Comparison of ENCODE assay signal across 18 cellular contexts in the genomic region with DNA sequence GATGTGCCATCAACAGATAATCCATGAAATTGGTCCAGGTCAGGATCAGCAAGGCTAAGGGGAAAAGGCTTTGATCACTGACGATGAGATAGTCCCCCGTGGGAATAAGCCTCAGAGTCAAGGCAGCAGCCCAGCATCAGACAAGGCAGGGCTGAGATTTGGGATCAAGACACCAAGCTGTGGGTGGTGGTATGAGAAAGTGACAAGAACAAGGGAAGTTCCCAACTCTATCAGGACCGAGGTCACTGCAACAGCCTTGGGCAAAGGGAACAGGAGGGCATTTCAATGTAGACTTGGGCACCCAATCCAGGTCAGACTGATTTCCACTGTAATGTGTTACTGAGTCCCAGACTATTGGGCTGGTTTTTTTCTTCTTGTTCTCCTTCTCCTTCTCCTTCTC. TPM values are rescaled to one million over a fixed set of nuclear protein-coding genes. Genes with fewer than 3 reads are reported as not detected.
DNase-seq lines count a peak whose midpoint lies in the region; ATAC-seq, FAIRE-seq and TF ChIP-seq lines count a peak whose summit lies in the region.
"Had no signal": no experiment of that assay in that cellular context is flagged by ENCODE, and none has a peak within 500 bp of the region (broad histone marks: within the 10 kb centered on the region; RNA-seq: fewer than 3 reads in every experiment).

No MANE protein-coding gene starts in this region.

- H3K4me2 ChIP-seq in BLaER1 (peak overlapping the region; percentile 76), GM12878 (ENCODE audit: control insufficient read depth, insufficient read depth) (peak overlapping the region; percentile 3)
- H3K4me2 ChIP-seq: A549 had no signal

- peaks cover 76% of the 10 kb centered on the region for H3K79me2 ChIP-seq in GM12878 (ENCODE audit: control insufficient read depth, insufficient read depth, low read length)

- intact Hi-C loops in GM12878 (cut with micrococcal nuclease; ENCODE audit: unreplicated experiment): no loop called here

- TF ChIP-seq CTCF in GM12878 (IDR thresholded peaks at IDR 0.05 in 2 of 3, conservative IDR thresholded peaks at IDR 0.05 in 1 of 3; ENCODE audit: control insufficient read depth in 2 of 3, extremely low read depth in 1 of 3, insufficient read depth in 1 of 3, low read depth in 3 of 3, low read length in 3 of 3): no peak
- TF ChIP-seq CTCF in neutrophil (IDR thresholded peaks at IDR 0.05): no peak

- H3K4me3 ChIP-seq in BLaER1 (0 out of 2 replicates have a peak overlapping the region, but pooled peaks have one; percentile 6), GM12878 (no peak overlapping the region), neutrophil (ENCODE audit: low read depth in 1 of 2, low read length in 1 of 2) (no peak overlapping the region), MG63 (no peak overlapping the region)
- H3K4me3 ChIP-seq: A549 had no signal

- TF ChIP-seq EP300 in GM12878 (IDR thresholded peaks at IDR 0.05; ENCODE audit: borderline replicate concordance in 1 of 2, control insufficient read depth in 1 of 2, low read depth in 2 of 2, low read length in 2 of 2): no peak

- TF ChIP-seq POLR2A in GM18505 (IDR thresholded peaks at IDR 0.05; ENCODE audit: borderline replicate concordance, extremely low read depth, insufficient read depth, insufficient read length): peak; percentile 55
- no peak; the same call in 1 of the 2 replicates for TF ChIP-seq POLR2A in GM12878 (IDR thresholded peaks at IDR 0.05; ENCODE audit: low read depth, low read length)

- 32% methylated on average over 3 of the region's 3 CpGs for WGBS in GM12878 (ENCODE audit: insufficient coverage, insufficient replicate concordance, low lambda C conversion rate, missing lambda C conversion rate)

- POLR2A ChIA-PET in GM12878 (lab: Charles Lee): interaction anchor here (0.8 to 9.4 kb wide), 6 partner anchors 11 to 58 kb away, joined by 3 to 71 read pairs (median 9); a partner anchor contains a TSS

- peaks cover 41% of the 10 kb centered on the region for H3K36me3 ChIP-seq in BLaER1
- H3K36me3 ChIP-seq in GM12878 (ENCODE audit: control insufficient read depth in 2 of 2, insufficient read depth in 2 of 2, low read length in 1 of 2): peaks cover 30 to 47% of the 10 kb centered on the region in 2 experiments
- peaks cover 92% of the 10 kb centered on the region for H3K36me3 ChIP-seq in neutrophil
- H3K36me3 ChIP-seq in MG63: no peaks in the 10 kb centered on the region

- H3K9ac ChIP-seq in BLaER1 (peak overlapping the region; percentile 32; the same call in 1 of the 2 replicates), GM12878 (ENCODE audit: control insufficient read depth, insufficient read depth, low read length) (no peak overlapping the region; the same call in 1 of the 2 replicates)

- H3K27ac ChIP-seq in BLaER1 (peak overlapping the region; percentile 68), GM12878 (ENCODE audit: control insufficient read depth, insufficient read depth) (peak overlapping the region; percentile 90), neutrophil (peak overlapping the region; percentile 94)
- H3K27ac ChIP-seq: A549 had no signal

- TF ChIP-seq RAD21 in GM12878 (IDR thresholded peaks at IDR 0.05; ENCODE audit: insufficient read depth, low read depth, low read length): no peak

- RAD21 ChIA-PET in GM12878 (lab: Charles Lee; ENCODE audit: unreplicated experiment): interaction anchor here (1.5 to 14.3 kb wide), 4 partner anchors 11 to 58 kb away, joined by 3 to 211 read pairs (median 67); a partner anchor contains a TSS

- no peaks in the 10 kb centered on the region for H3K27me3 ChIP-seq in BLaER1
- H3K27me3 ChIP-seq in GM12878 (replicated peaks in 1 of 2; ENCODE audit: control insufficient read depth in 2 of 2, insufficient read depth in 2 of 2, low read length in 1 of 2): no peaks in the 10 kb centered on the region
- no peaks in the 10 kb centered on the region for H3K27me3 ChIP-seq in neutrophil
- H3K27me3 ChIP-seq in MG63: peaks cover 4% of the 10 kb centered on the region; the same call in 1 of the 2 replicates

- no peak for DNase-seq in GM12878 (ENCODE audit: low read depth, low spot score)
- no peak for DNase-seq in occipital lobe (lab: John Stamatoyannopoulos, UW)
- DNase-seq in MG63: no peak
- no peak for DNase-seq in NCI-H526 (lab: John Stamatoyannopoulos, UW)
- no peak for DNase-seq in activated effector memory CD4-positive, alpha-beta T cell treated with Interleukin-2 at 50 U/mL for 16 hours
- DNase-seq: GF-D8, HCEC 1CT, KBM-7, NCI-H1092 treated with DMSO at 0.1 percent for 48 hours, NCI-H1694 treated with DMSO at 0.1 percent for 48 hours, NCI-H2171, NCI-H510A, SIG-M5 had no signal

- peaks cover 64% of the 10 kb centered on the region for H3K4me1 ChIP-seq in BLaER1
- H3K4me1 ChIP-seq in GM12878 (ENCODE audit: control insufficient read depth, insufficient read depth, low read length): peaks cover 87% of the 10 kb centered on the region
- H3K4me1 ChIP-seq in neutrophil (ENCODE audit: control insufficient read depth in 1 of 2, insufficient read depth in 1 of 2, low read depth in 1 of 2, low read length in 1 of 2): peaks cover 48 to 52% of the 10 kb centered on the region in 2 experiments
- H3K4me1 ChIP-seq: A549 had no signal

- BruUV-seq in GM12878 (replicated peaks; lab: Mats Ljungman, UMichigan): no TSS peak

- CTCF ChIA-PET in GM12878 (lab: Yijun Ruan, JAX): interaction anchor here (1.3 to 8.5 kb wide), 3 partner anchors 10 to 57 kb away, joined by 3 to 85 read pairs (median 3); no protein-coding TSS in a partner anchor

- no peaks in the 10 kb centered on the region for H4K20me1 ChIP-seq in BLaER1
- H4K20me1 ChIP-seq in GM12878 (ENCODE audit: control insufficient read depth, insufficient read depth): no peaks in the 10 kb centered on the region

- FAIRE-seq in GM12878 (lab: Jason Lieb, UNC): no peak
- FAIRE-seq: A549 had no signal

- H2AFZ ChIP-seq in GM12878 (ENCODE audit: control insufficient read depth, low read depth, low read length): no peak overlapping the region

- peaks cover 18% of the 10 kb centered on the region for H3K9me3 ChIP-seq in BLaER1
- no peaks in the 10 kb centered on the region for H3K9me3 ChIP-seq in GM12878 (replicated peaks; ENCODE audit: control insufficient read depth, insufficient read depth, low read length)
- H3K9me3 ChIP-seq in neutrophil: no peaks in the 10 kb centered on the region
- no peaks in the 10 kb centered on the region for H3K9me3 ChIP-seq in MG63
- H3K9me3 ChIP-seq: A549 had no signal

- in situ Hi-C loops in GM12878 (cut with MboI): loop anchor here (25.0 kb wide), 1 partner anchor 1729 kb away; no protein-coding TSS in a partner anchor

- ATAC-seq in GM18505 (IDR thresholded peaks at IDR 0.05; ENCODE audit: unreplicated experiment): no peak
- no peak for ATAC-seq in GM12878
- ATAC-seq: A549 had no signal

- SMC1A ChIA-PET in GM12878 (lab: Charles Lee; ENCODE audit: uncharacterized antibody, unreplicated experiment): interaction anchor here (1.2 to 15.8 kb wide), 6 partner anchors 11 to 58 kb away, joined by 3 to 259 read pairs (median 66); no protein-coding TSS in a partner anchor

TF ChIP-seq in GM12878, 131 proteins besides CTCF, POLR2A, EP300 and RAD21:
- TF ChIP-seq RAD51 (IDR thresholded peaks at IDR 0.05): no peak
- TF ChIP-seq POLR2AphosphoS5 (IDR thresholded peaks at IDR 0.05; ENCODE audit: low read length): peak; percentile 47
- no peak for TF ChIP-seq TAF1 (IDR thresholded peaks at IDR 0.05; ENCODE audit: borderline replicate concordance, low read depth, low read length)
- TF ChIP-seq MXI1 (IDR thresholded peaks at IDR 0.05; ENCODE audit: low read depth, low read length): no peak
- peak; percentile 51 for TF ChIP-seq IKZF1 (conservative IDR thresholded peaks at IDR 0.05)
- no peak for TF ChIP-seq RFX5 (IDR thresholded peaks at IDR 0.05; ENCODE audit: low read depth, low read length)
- TF ChIP-seq ZNF207 (IDR thresholded peaks at IDR 0.05; ENCODE audit: borderline replicate concordance): no peak
- TF ChIP-seq MEF2B (IDR thresholded peaks at IDR 0.05; ENCODE audit: partially characterized antibody, poor library complexity, severe bottlenecking): peak; percentile 35
- no peak for TF ChIP-seq YY1 (IDR thresholded peaks at IDR 0.05; ENCODE audit: low read depth, low read length)
- TF ChIP-seq, protein P1, sequence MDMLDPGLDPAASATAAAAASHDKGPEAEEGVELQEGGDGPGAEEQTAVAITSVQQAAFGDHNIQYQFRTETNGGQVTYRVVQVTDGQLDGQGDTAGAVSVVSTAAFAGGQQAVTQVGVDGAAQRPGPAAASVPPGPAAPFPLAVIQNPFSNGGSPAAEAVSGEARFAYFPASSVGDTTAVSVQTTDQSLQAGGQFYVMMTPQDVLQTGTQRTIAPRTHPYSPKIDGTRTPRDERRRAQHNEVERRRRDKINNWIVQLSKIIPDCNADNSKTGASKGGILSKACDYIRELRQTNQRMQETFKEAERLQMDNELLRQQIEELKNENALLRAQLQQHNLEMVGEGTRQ (IDR thresholded peaks at IDR 0.05; ENCODE audit: borderline replicate concordance, low read depth, low read length): no peak
- peak; percentile 29 to 42 for TF ChIP-seq IKZF2 (IDR thresholded peaks at IDR 0.05)

RNA-seq across cellular contexts. Expression of a gene that starts 18.7 kb away (rescaled TPM):
- 397 and 442 TPM in 2 replicates for total RNA-seq in GM12878 (2013; cell fraction: nucleolus; rRNA removed)
- total RNA-seq in GM12878 (2014; rRNA removed): 270 and 329 TPM in 2 replicates
- 371 and 378 TPM in 2 replicates for total RNA-seq in GM12878 (2014; rRNA removed; fragmentation: Illumina TruSeq; extraction: Trizol)
- total RNA-seq in GM12878 (2021): 319 and 335 TPM in 2 replicates
- 166 TPM for polyA plus RNA-seq in GM12878 (2011; ENCODE audit: low read depth)
- polyA plus RNA-seq in GM12878 (2011; rRNA removed): 804 and 985 TPM in 2 replicates
- polyA plus RNA-seq in GM12878 (2011; cell fraction: cytosol; rRNA removed): 433 and 504 TPM in 2 replicates
- polyA plus RNA-seq in GM12878 (2011; cell fraction: nucleus; rRNA removed): 396 and 451 TPM in 2 replicates
- polyA plus RNA-seq in GM12878 (2012): 204 and 209 TPM in 2 replicates
- 466 and 545 TPM in 2 replicates for polyA plus RNA-seq in GM12878 (2014; fragmentation: Illumina TruSeq; extraction: Trizol)
- 100 to 1,000 TPM; 410 to 617 TPM for polyA plus RNA-seq in GM12878 (2014; fragmentation: Nextera tagmentation; extraction: Ambion mirVana)
- polyA plus RNA-seq in GM12878 (2014; rRNA removed): 283 and 353 TPM in 2 replicates
- polyA plus RNA-seq in GM12878 (2016; fragmentation: Nextera tagmentation; extraction: Ambion mirVana): 100 to 1,000 TPM; 229 to 238 TPM
- 394 and 411 TPM in 2 replicates for polyA minus RNA-seq in GM12878 (2011; rRNA and poly(A)+ RNA removed)
- polyA minus RNA-seq in GM12878 (2011; cell fraction: cytosol; rRNA and poly(A)+ RNA removed): 150 and 184 TPM in 2 replicates
- polyA minus RNA-seq in GM12878 (2011; cell fraction: nucleus; rRNA and poly(A)+ RNA removed): 97.7 and 128 TPM in 2 replicates
- total RNA-seq in occipital lobe: 3.0 TPM
- not detected in 2 replicates for total RNA-seq in MG63 (2014; rRNA removed; shearing (Covaris generic); ENCODE audit: low replicate concordance)
- total RNA-seq: RPMI7951 had no signal

Comparison
In these comparisons a context has a peak if more than half of its experiments do, and no peak if none do; other contexts are left out.
1. RNA of a gene that starts 18.7 kb away (total RNA-seq): 270 to 442 TPM in GM12878; 3.0 TPM in occipital lobe (single experiment) and not detected in MG63; every median in the first group is over 10 times any median in the second.
2. Peak in every context shown above with its lines, with median percentiles within 50 percentile points of each other: H3K27ac ChIP-seq.